ENCODE assay signal across 33 cellular contexts in genomic region chr7:6643915-6644625, GRCh38.
"Had no signal": no experiment of that assay in that cellular context is flagged by ENCODE, and none has a peak within 500 bp of the region (broad histone marks: within the 10 kb centered on the region; RNA-seq: fewer than 3 reads in every experiment).

No MANE protein-coding gene starts in this region.

- H3K36me3 ChIP-seq: breast epithelium had no signal

- H3K4me1 ChIP-seq: body of pancreas, breast epithelium, Peyer's patch had no signal

- ATAC-seq: body of pancreas, PC-3, SK-N-SH treated with all-trans-retinoic acid at 6 μM for 48 hours, T-cell had no signal

- H3K27ac Mint-ChIP-seq: activated CD4-positive, alpha-beta memory T cell treated with anti-CD3 and anti-CD28 coated beads, Interleukin-2, amount 10 ng/mL, durations not matched to agents 7 days and 5 days; activated naive CD4-positive, alpha-beta T cell treated with anti-CD3 and anti-CD28 coated beads, Interleukin-2, amount 50 U/mL, for 24 hours; activated naive CD8-positive, alpha-beta T cell treated with anti-CD3 and anti-CD28 coated beads, Interleukin-2, amount 10 ng/mL, durations not matched to agents 7 days and 5 days; activated T-cell treated with anti-CD3 and anti-CD28 coated beads, Interleukin-2, amount 50 U/mL, for 24 hours; activated T-helper 2 cell treated with anti-CD3 and anti-CD28 coated beads, Interferon-gamma antibody, Interleukin-2, Interleukin-4, amounts not matched to agents 10 μg/mL and 5 μg/mL and 100 μg/mL, durations not matched to agents 14 hours and 24 hours and 36 hours; T-cell had no signal

- FAIRE-seq: astrocyte had no signal

- H3K27me3 ChIP-seq: body of pancreas, breast epithelium, Peyer's patch had no signal

- H3K27ac ChIP-seq: body of pancreas, breast epithelium, Peyer's patch, WERI-Rb-1 had no signal

- DNase-seq: activated CD4-positive, alpha-beta memory T cell treated with anti-CD3 and anti-CD28 coated beads, Interleukin-2, amount 10 ng/mL, durations not matched to agents 7 days and 5 days; activated CD4-positive, alpha-beta T cell treated with anti-CD3 and anti-CD28 coated beads for 1 hour; activated CD4-positive, alpha-beta T cell treated with anti-CD3 and anti-CD28 coated beads for 48 hours; activated CD4-positive, CD25-positive, alpha-beta regulatory T cell; activated gamma-delta T cell; activated naive CD4-positive, alpha-beta T cell treated with Interleukin-2 at 50 U/mL for 16 hours; activated naive CD8-positive, alpha-beta T cell treated with anti-CD3 and anti-CD28 coated beads, Interleukin-2, amount 10 ng/mL, durations not matched to agents 7 days and 5 days; activated T-cell treated with anti-CD3 and anti-CD28 coated beads, Interleukin-2, amount 50 U/mL, for 24 hours; amygdala; body of pancreas; cerebellar nuclear complex; Karpas-422; MM.1S; MV-4-11; NCI-H1092; NCI-H1436 treated with DMSO at 0.1 percent for 48 hours; NCI-H1694 treated with DMSO at 0.1 percent for 48 hours; NCI-H2029; NCI-H345; NCI-H524 treated with DMSO at 0.1 percent for 48 hours; PC-3; Peyer's patch; RPMI8226; SIG-M5; T-cell; T-helper 2 cell; T-helper 9 cell; WERI-Rb-1 had no signal

- H3K27me3 Mint-ChIP-seq: activated CD4-positive, alpha-beta memory T cell treated with anti-CD3 and anti-CD28 coated beads, Interleukin-2, amount 10 ng/mL, durations not matched to agents 7 days and 5 days; activated naive CD4-positive, alpha-beta T cell treated with anti-CD3 and anti-CD28 coated beads, Interleukin-2, amount 50 U/mL, for 24 hours; activated naive CD8-positive, alpha-beta T cell treated with anti-CD3 and anti-CD28 coated beads, Interleukin-2, amount 10 ng/mL, durations not matched to agents 7 days and 5 days; activated T-cell treated with anti-CD3 and anti-CD28 coated beads, Interleukin-2, amount 50 U/mL, for 24 hours; T-cell had no signal

- H3K4me3 Mint-ChIP-seq: activated CD4-positive, alpha-beta memory T cell treated with anti-CD3 and anti-CD28 coated beads, Interleukin-2, amount 10 ng/mL, durations not matched to agents 7 days and 5 days; activated naive CD4-positive, alpha-beta T cell treated with anti-CD3 and anti-CD28 coated beads, Interleukin-2, amount 50 U/mL, for 24 hours; activated naive CD8-positive, alpha-beta T cell treated with anti-CD3 and anti-CD28 coated beads, Interleukin-2, amount 10 ng/mL, durations not matched to agents 7 days and 5 days; activated T-cell treated with anti-CD3 and anti-CD28 coated beads, Interleukin-2, amount 50 U/mL, for 24 hours; T-cell had no signal

- H3K9me3 ChIP-seq: body of pancreas, breast epithelium, Peyer's patch had no signal

- H3K4me3 ChIP-seq: body of pancreas, breast epithelium, Peyer's patch had no signal

- H3K9me3 Mint-ChIP-seq: activated CD4-positive, alpha-beta memory T cell treated with anti-CD3 and anti-CD28 coated beads, Interleukin-2, amount 10 ng/mL, durations not matched to agents 7 days and 5 days; activated naive CD4-positive, alpha-beta T cell treated with anti-CD3 and anti-CD28 coated beads, Interleukin-2, amount 50 U/mL, for 24 hours; activated naive CD8-positive, alpha-beta T cell treated with anti-CD3 and anti-CD28 coated beads, Interleukin-2, amount 10 ng/mL, durations not matched to agents 7 days and 5 days; activated T-helper 2 cell treated with anti-CD3 and anti-CD28 coated beads, Interferon-gamma antibody, Interleukin-2, Interleukin-4, amounts not matched to agents 10 μg/mL and 5 μg/mL and 100 μg/mL, durations not matched to agents 14 hours and 24 hours and 36 hours; T-cell had no signal
